1 cellular context compared by ENCODE assay signal in the genomic region with DNA sequence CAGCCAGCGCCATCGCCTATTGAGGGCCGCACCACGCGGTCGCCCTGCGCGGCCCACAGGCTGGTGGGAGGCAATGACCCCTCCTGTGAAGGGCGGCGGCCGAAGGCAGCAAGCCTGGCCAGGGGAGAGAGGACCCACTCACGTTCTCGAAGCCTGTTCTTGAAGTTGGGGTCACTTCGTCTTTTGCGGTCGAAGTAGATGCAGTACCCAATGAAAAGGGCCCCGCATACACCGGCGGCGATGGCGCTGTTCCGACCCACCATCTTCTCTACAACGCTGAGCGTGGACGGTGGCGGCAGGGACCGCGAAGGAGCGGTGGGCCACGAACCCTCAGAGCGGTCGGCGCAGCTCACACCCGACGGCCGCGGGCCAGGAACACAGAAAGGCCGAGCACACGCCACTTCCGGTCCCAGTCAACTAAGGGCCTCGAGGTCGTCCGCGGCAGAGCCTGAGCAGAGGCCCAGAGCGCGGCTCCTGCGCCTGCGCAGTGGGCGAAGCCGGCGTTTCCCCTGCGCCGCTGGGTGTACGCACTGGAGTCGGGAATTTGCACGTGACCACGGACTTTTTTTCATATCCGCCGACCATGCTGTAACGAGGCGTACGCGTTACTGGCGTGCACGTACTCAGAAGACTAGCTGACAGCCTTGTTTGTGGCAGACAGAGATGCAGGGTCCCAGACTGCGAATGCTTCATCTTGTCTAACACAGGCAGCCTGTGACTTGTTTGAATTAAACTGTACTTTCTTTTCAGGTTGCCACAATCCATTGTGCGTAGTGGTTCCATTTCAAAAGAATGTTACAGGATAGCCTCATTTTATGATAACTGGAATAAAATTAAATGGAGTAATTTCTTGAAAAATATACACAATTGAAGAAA.
TF ChIP-seq lines count a peak whose summit lies in the region.

Gene TOMM20 (minus strand): TSS at position 385 of the 876 bp plus-strand sequence. CDS start 122 bp downstream, at position 263.

TF ChIP-seq in HEK293, 187 proteins besides CTCF, POLR2A, EP300 and RAD21 (continued from another document and continues in another):
- no peak for TF ChIP-seq ZNF266 (tag by site-specific recombination; IDR thresholded peaks at IDR 0.05; ENCODE audit: low read depth)
- TF ChIP-seq, protein P1, sequence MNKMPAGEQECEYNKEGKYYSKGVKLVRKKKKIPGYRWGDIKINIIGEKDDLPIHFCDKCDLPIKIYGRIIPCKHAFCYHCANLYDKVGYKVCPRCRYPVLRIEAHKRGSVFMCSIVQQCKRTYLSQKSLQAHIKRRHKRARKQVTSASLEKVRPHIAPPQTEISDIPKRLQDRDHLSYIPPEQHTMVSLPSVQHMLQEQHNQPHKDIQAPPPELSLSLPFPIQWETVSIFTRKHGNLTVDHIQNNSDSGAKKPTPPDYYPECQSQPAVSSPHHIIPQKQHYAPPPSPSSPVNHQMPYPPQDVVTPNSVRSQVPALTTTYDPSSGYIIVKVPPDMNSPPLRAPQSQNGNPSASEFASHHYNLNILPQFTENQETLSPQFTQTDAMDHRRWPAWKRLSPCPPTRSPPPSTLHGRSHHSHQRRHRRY (tag by site-specific recombination; IDR thresholded peaks at IDR 0.05): no peak
- 0 out of 2 replicates have a peak, but pooled peaks have one; percentile 23 for TF ChIP-seq PRDM10 (tag by site-specific recombination; IDR thresholded peaks at IDR 0.05)
- TF ChIP-seq ZNF324 (tag by site-specific recombination; IDR thresholded peaks at IDR 0.05): peak; percentile 89; the same call in 1 of the 2 replicates
- TF ChIP-seq, protein P2, sequence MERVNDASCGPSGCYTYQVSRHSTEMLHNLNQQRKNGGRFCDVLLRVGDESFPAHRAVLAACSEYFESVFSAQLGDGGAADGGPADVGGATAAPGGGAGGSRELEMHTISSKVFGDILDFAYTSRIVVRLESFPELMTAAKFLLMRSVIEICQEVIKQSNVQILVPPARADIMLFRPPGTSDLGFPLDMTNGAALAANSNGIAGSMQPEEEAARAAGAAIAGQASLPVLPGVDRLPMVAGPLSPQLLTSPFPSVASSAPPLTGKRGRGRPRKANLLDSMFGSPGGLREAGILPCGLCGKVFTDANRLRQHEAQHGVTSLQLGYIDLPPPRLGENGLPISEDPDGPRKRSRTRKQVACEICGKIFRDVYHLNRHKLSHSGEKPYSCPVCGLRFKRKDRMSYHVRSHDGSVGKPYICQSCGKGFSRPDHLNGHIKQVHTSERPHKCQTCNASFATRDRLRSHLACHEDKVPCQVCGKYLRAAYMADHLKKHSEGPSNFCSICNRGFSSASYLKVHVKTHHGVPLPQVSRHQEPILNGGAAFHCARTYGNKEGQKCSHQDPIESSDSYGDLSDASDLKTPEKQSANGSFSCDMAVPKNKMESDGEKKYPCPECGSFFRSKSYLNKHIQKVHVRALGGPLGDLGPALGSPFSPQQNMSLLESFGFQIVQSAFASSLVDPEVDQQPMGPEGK (tag by site-specific recombination; IDR thresholded peaks at IDR 0.05): no peak; the same call in 1 of the 2 replicates
- TF ChIP-seq ZNF398 (tag by site-specific recombination; IDR thresholded peaks at IDR 0.05): 0 out of 2 replicates have a peak, but pooled peaks have one; percentile 9
- TF ChIP-seq, protein P3, sequence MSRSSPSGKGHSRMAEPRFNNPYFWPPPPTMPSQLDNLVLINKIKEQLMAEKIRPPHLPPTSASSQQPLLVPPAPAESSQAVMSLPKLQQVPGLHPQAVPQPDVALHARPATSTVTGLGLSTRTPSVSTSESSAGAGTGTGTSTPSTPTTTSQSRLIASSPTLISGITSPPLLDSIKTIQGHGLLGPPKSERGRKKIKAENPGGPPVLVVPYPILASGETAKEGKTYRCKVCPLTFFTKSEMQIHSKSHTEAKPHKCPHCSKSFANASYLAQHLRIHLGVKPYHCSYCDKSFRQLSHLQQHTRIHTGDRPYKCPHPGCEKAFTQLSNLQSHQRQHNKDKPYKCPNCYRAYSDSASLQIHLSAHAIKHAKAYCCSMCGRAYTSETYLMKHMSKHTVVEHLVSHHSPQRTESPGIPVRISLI (tag by site-specific recombination; IDR thresholded peaks at IDR 0.05): peak; percentile 100
- peak; percentile 87 for TF ChIP-seq YY1 (tag by site-specific recombination; IDR thresholded peaks at IDR 0.05)
- 0 out of 2 replicates have a peak, but pooled peaks have one; percentile 8 for TF ChIP-seq ZNF626 (tag by site-specific recombination; IDR thresholded peaks at IDR 0.05)
- TF ChIP-seq GLIS2 (tag by site-specific recombination; IDR thresholded peaks at IDR 0.05): peak; percentile 81
- TF ChIP-seq ZNF140 (tag by site-specific recombination; IDR thresholded peaks at IDR 0.05): no peak
- TF ChIP-seq ZNF704 (tag by site-specific recombination; IDR thresholded peaks at IDR 0.05): no peak
- peak; percentile 65; the same call in 1 of the 2 replicates for TF ChIP-seq ZBTB20 (tag by site-specific recombination; IDR thresholded peaks at IDR 0.05)
- no peak for TF ChIP-seq ZNF473 (tag by site-specific recombination; IDR thresholded peaks at IDR 0.05)
- no peak for TF ChIP-seq ZNF221 (tag by site-specific recombination; IDR thresholded peaks at IDR 0.05; ENCODE audit: borderline replicate concordance)
- peak; percentile 20; the same call in 1 of the 2 replicates for TF ChIP-seq ZBTB6 (tag by site-specific recombination; IDR thresholded peaks at IDR 0.05)
- TF ChIP-seq GLI4 (tag by site-specific recombination; IDR thresholded peaks at IDR 0.05): 0 out of 2 replicates have a peak, but pooled peaks have one; percentile 29
- peak; percentile 69 for TF ChIP-seq ZNF792 (tag by site-specific recombination; IDR thresholded peaks at IDR 0.05)
- TF ChIP-seq ZNF112 (tag by site-specific recombination; IDR thresholded peaks at IDR 0.05): no peak
- TF ChIP-seq, protein P4, sequence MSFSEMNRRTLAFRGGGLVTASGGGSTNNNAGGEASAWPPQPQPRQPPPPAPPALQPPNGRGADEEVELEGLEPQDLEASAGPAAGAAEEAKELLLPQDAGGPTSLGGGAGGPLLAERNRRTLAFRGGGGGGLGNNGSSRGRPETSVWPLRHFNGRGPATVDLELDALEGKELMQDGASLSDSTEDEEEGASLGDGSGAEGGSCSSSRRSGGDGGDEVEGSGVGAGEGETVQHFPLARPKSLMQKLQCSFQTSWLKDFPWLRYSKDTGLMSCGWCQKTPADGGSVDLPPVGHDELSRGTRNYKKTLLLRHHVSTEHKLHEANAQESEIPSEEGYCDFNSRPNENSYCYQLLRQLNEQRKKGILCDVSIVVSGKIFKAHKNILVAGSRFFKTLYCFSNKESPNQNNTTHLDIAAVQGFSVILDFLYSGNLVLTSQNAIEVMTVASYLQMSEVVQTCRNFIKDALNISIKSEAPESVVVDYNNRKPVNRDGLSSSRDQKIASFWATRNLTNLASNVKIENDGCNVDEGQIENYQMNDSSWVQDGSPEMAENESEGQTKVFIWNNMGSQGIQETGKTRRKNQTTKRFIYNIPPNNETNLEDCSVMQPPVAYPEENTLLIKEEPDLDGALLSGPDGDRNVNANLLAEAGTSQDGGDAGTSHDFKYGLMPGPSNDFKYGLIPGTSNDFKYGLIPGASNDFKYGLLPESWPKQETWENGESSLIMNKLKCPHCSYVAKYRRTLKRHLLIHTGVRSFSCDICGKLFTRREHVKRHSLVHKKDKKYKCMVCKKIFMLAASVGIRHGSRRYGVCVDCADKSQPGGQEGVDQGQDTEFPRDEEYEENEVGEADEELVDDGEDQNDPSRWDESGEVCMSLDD (tag by site-specific recombination; IDR thresholded peaks at IDR 0.05): peak; percentile 88
- no peak for TF ChIP-seq ZNF48 (tag by site-specific recombination; IDR thresholded peaks at IDR 0.05)
- peak; percentile 88 for TF ChIP-seq SP7 (tag by site-specific recombination; IDR thresholded peaks at IDR 0.05)
- TF ChIP-seq ZNF148 (tag by site-specific recombination; IDR thresholded peaks at IDR 0.05; ENCODE audit: borderline replicate concordance): no peak
- TF ChIP-seq, protein P5, sequence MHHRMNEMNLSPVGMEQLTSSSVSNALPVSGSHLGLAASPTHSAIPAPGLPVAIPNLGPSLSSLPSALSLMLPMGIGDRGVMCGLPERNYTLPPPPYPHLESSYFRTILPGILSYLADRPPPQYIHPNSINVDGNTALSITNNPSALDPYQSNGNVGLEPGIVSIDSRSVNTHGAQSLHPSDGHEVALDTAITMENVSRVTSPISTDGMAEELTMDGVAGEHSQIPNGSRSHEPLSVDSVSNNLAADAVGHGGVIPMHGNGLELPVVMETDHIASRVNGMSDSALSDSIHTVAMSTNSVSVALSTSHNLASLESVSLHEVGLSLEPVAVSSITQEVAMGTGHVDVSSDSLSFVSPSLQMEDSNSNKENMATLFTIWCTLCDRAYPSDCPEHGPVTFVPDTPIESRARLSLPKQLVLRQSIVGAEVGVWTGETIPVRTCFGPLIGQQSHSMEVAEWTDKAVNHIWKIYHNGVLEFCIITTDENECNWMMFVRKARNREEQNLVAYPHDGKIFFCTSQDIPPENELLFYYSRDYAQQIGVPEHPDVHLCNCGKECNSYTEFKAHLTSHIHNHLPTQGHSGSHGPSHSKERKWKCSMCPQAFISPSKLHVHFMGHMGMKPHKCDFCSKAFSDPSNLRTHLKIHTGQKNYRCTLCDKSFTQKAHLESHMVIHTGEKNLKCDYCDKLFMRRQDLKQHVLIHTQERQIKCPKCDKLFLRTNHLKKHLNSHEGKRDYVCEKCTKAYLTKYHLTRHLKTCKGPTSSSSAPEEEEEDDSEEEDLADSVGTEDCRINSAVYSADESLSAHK (tag by site-specific recombination; IDR thresholded peaks at IDR 0.05): no peak
- no peak for TF ChIP-seq ZNF274 (IDR thresholded peaks at IDR 0.05; ENCODE audit: low read length)
- no peak for TF ChIP-seq ZNF274 (tag by site-specific recombination; IDR thresholded peaks at IDR 0.05; ENCODE audit: borderline replicate concordance)
